In genomic region chr22:30423959-30424380, GRCh38 we compare ENCODE assay signal across 8 cellular contexts. TPM values are rescaled to one million over a fixed set of nuclear protein-coding genes. Genes with fewer than 3 reads are reported as not detected.
A peak's percentile ranks its signal among the peaks of the same experiment; 100 is the strongest.
DNase-seq lines count a peak whose midpoint lies in the region; ATAC-seq, FAIRE-seq and TF ChIP-seq lines count a peak whose summit lies in the region.

No MANE protein-coding gene starts in this region.

- peak overlapping the region; percentile 98 for H3K27ac Mint-ChIP-seq in mesothelial cell of epicardium

- H2AFZ ChIP-seq in OCI-LY1 (ENCODE audit: low read length), result no peak overlapping the region
- H2AFZ ChIP-seq in endothelial cell of umbilical vein (ENCODE audit: low read depth, low read length), result peak overlapping the region; percentile 12

- H3K27ac ChIP-seq in OCI-LY1 (ENCODE audit: low read depth, low read length, poor library complexity, severe bottlenecking) (peak overlapping the region; percentile 67), endothelial cell of umbilical vein (ENCODE audit: insufficient read depth, low read depth, low read length) (peak overlapping the region; percentile 98)

- H3K27me3 ChIP-seq in OCI-LY1 (ENCODE audit: insufficient read depth, low read length) (no peaks in the 10 kb centered on the region), endothelial cell of umbilical vein (ENCODE audit: control insufficient read depth in 2 of 2, insufficient read depth in 2 of 2, low read length in 2 of 2) (no peaks in the 10 kb centered on the region)

- DNase-seq in DMS 273 (lab: John Stamatoyannopoulos, UW; ENCODE audit: unreplicated experiment), result peak; percentile 99
- DNase-seq in HuH-7 (ENCODE audit: low spot score), result peak; percentile 96
- DNase-seq in activated T-cell treated with anti-CD3 and anti-CD28 coated beads for 1 hour (ENCODE audit: low read depth), result peak; percentile 97
- DNase-seq in endothelial cell of umbilical vein (ENCODE audit: low read depth, low spot score), result peak; percentile 100
- peak; percentile 96 to 98 for DNase-seq in mesothelial cell of epicardium (ENCODE audit: low spot score in 2 of 2, unreplicated experiment in 2 of 2)
- peak; percentile 97 to 98 for DNase-seq in stimulated activated CD8-positive, alpha-beta memory T cell treated with anti-CD3 and anti-CD28 coated beads, Interleukin-15, amount 100 ng/mL, for 48 hours (ENCODE audit: low read depth in 2 of 2)

- H3K4me2 ChIP-seq in OCI-LY1 (ENCODE audit: low read length) (peak overlapping the region; percentile 83), endothelial cell of umbilical vein (ENCODE audit: insufficient read depth, low read length) (peak overlapping the region; percentile 8)

- POLR2A ChIA-PET in endothelial cell of umbilical vein (lab: Charles Lee), result interaction anchor here (1.1 to 1.6 kb wide), 4 partner anchors 21 to 136 kb away, joined by 4 to 5 read pairs (median 4); partner anchors contain the start of gene SEC14L2

- BruUV-seq in endothelial cell of umbilical vein (replicated peaks; lab: Mats Ljungman, UMichigan), result no TSS peak

- H3K9me1 ChIP-seq in endothelial cell of umbilical vein (replicated peaks; ENCODE audit: control insufficient read depth, extremely low read depth, insufficient read depth, low read length), result no peaks in the 10 kb centered on the region

- H3K4me3 Mint-ChIP-seq in mesothelial cell of epicardium, result peak overlapping the region; percentile 88

- no peak for TF ChIP-seq CTCF in OCI-LY1 (IDR thresholded peaks at IDR 0.05; ENCODE audit: low read length)
- TF ChIP-seq CTCF in endothelial cell of umbilical vein (IDR thresholded peaks at IDR 0.05; ENCODE audit: extremely low read depth in 1 of 2, insufficient read depth in 1 of 2, low read depth in 1 of 2, low read length in 2 of 2), result no peak
- no peak for TF ChIP-seq CTCF in mesothelial cell of epicardium (IDR thresholded peaks at IDR 0.05; ENCODE audit: unreplicated experiment)

- H4K20me1 ChIP-seq in OCI-LY1 (ENCODE audit: insufficient read depth, low read length) (no peaks in the 10 kb centered on the region), endothelial cell of umbilical vein (replicated peaks; ENCODE audit: control insufficient read depth, extremely low read depth, insufficient read depth, low read length) (no peaks in the 10 kb centered on the region)

- peak; percentile 77 for ATAC-seq in GM21526 (IDR thresholded peaks at IDR 0.05; ENCODE audit: low FRiP score, unreplicated experiment)

- peaks cover 4% of the 10 kb centered on the region for H3K36me3 Mint-ChIP-seq in mesothelial cell of epicardium

- dilution Hi-C loops in endothelial cell of umbilical vein (cut with MboI; ENCODE audit: extremely low pct_ligation_motif_present, low sequenced_read_pairs), result no loop called here

- H3K36me3 ChIP-seq in OCI-LY1 (ENCODE audit: insufficient read depth, low read length) (peaks cover 31% of the 10 kb centered on the region), endothelial cell of umbilical vein (ENCODE audit: control insufficient read depth in 2 of 2, extremely low read depth in 1 of 2, insufficient read depth in 2 of 2, low read length in 2 of 2) (peaks cover 0 to 4% of the 10 kb centered on the region in 2 experiments)

- no peaks in the 10 kb centered on the region for H3K9me3 ChIP-seq in OCI-LY1 (ENCODE audit: low read length)
- H3K9me3 ChIP-seq in endothelial cell of umbilical vein (replicated peaks; ENCODE audit: control insufficient read depth, insufficient read depth, low read length), result no peaks in the 10 kb centered on the region

- H3F3A ChIP-seq in OCI-LY1 (ENCODE audit: insufficient read depth, low read length), result no peaks in the 10 kb centered on the region

- no peaks in the 10 kb centered on the region for H3K9me3 Mint-ChIP-seq in mesothelial cell of epicardium

- H3K4me1 Mint-ChIP-seq in mesothelial cell of epicardium, result peaks cover 38% of the 10 kb centered on the region

- no peaks in the 10 kb centered on the region for H3K27me3 Mint-ChIP-seq in mesothelial cell of epicardium (ENCODE audit: low read depth)

- H3K79me2 ChIP-seq in OCI-LY1 (ENCODE audit: insufficient read depth, low read length) (no peaks in the 10 kb centered on the region), endothelial cell of umbilical vein (ENCODE audit: control insufficient read depth, insufficient read depth, low read length) (peaks cover 2% of the 10 kb centered on the region)

- intact Hi-C loops in endothelial cell of umbilical vein (cut with micrococcal nuclease), result loop anchor here (10.0 kb wide), 2 partner anchors 181 to 1039 kb away; partner anchors contain the start of genes AP1B1 and TCN2

- no peaks in the 10 kb centered on the region for H3K9me2 ChIP-seq in OCI-LY1 (ENCODE audit: low read depth, low read length)

- CTCF ChIA-PET in endothelial cell of umbilical vein (lab: Charles Lee), result interaction anchor here (0.9 to 4.9 kb wide), 11 partner anchors 10 to 331 kb away, joined by 3 to 58 read pairs (median 7); partner anchors contain the start of genes RNF215 and SEC14L2

- peak overlapping the region; percentile 81 for H3K4me3 ChIP-seq in OCI-LY1 (ENCODE audit: low read depth, low read length, poor library complexity, severe bottlenecking)
- peak overlapping the region; percentile 2 to 28 (median 19) for H3K4me3 ChIP-seq in endothelial cell of umbilical vein (replicated peaks in 1 of 3; ENCODE audit: insufficient read depth in 1 of 3, low read depth in 1 of 3, low read length in 3 of 3)

- peak overlapping the region; percentile 93 for H3K9ac ChIP-seq in OCI-LY1 (ENCODE audit: low read length)
- peak overlapping the region; percentile 82 for H3K9ac ChIP-seq in endothelial cell of umbilical vein (replicated peaks; ENCODE audit: extremely low read depth, insufficient read depth, low read length)

- peak; percentile 72 for TF ChIP-seq POLR2A in endothelial cell of umbilical vein (IDR thresholded peaks at IDR 0.05; ENCODE audit: low read depth, low read length)

- H3K4me1 ChIP-seq in OCI-LY1 (ENCODE audit: insufficient read depth, low read length, severe bottlenecking), result peaks cover 43% of the 10 kb centered on the region
- H3K4me1 ChIP-seq in endothelial cell of umbilical vein (ENCODE audit: control insufficient read depth, extremely low read depth, insufficient read depth, low read length), result peaks cover 59% of the 10 kb centered on the region

- FAIRE-seq in endothelial cell of umbilical vein (lab: Jason Lieb, UNC), result peak; percentile 100

TF ChIP-seq in endothelial cell of umbilical vein, 7 proteins besides CTCF, POLR2A, EP300 and RAD21:
- TF ChIP-seq MAX (IDR thresholded peaks at IDR 0.05; ENCODE audit: insufficient read depth, insufficient read length), result peak; percentile 90
- TF ChIP-seq POLR2AphosphoS5 (IDR thresholded peaks at IDR 0.05; ENCODE audit: insufficient read depth, low read depth, low read length), result peak; percentile 91
- TF ChIP-seq FOS (IDR thresholded peaks at IDR 0.05; ENCODE audit: borderline replicate concordance, insufficient read depth, low read length), result no peak

RNA-seq across cellular contexts. Expression of gene MTFP1, which starts 1.6 kb away (rescaled TPM):
- total RNA-seq in endothelial cell of umbilical vein (30.3 and 33.9 TPM in 2 replicates), mesothelial cell of epicardium (5.9 to 8.2 TPM (median 7.3 TPM) in 3 replicates)
- polyA plus RNA-seq in endothelial cell of umbilical vein, result 41.9 and 55.4 TPM in 2 replicates
- 30.6 and 32.7 TPM in 2 replicates for polyA plus RNA-seq in endothelial cell of umbilical vein (2011; cell fraction: cytosol; rRNA removed)
- polyA plus RNA-seq in endothelial cell of umbilical vein (2011; cell fraction: nucleus; rRNA removed), result 20.6 and 21.5 TPM in 2 replicates
- 19.4 and 24.2 TPM in 2 replicates for polyA plus RNA-seq in endothelial cell of umbilical vein (2012)
- polyA minus RNA-seq in endothelial cell of umbilical vein, result 10.8 and 20.8 TPM in 2 replicates
- polyA minus RNA-seq in endothelial cell of umbilical vein (2011; cell fraction: cytosol; rRNA and poly(A)+ RNA removed), result 35.0 TPM
- 18.0 and 18.9 TPM in 2 replicates for polyA minus RNA-seq in endothelial cell of umbilical vein (2011; cell fraction: nucleus; rRNA and poly(A)+ RNA removed)

RNA-seq across cellular contexts. Expression of gene SEC14L2, which starts 27.2 kb away (rescaled TPM):
- 22.7 and 28.8 TPM in 2 replicates for total RNA-seq in endothelial cell of umbilical vein
- polyA plus RNA-seq in endothelial cell of umbilical vein, result 22.5 and 24.0 TPM in 2 replicates
- 32.7 and 34.4 TPM in 2 replicates for polyA plus RNA-seq in endothelial cell of umbilical vein (2011; cell fraction: cytosol; rRNA removed)
- 45.3 and 46.8 TPM in 2 replicates for polyA plus RNA-seq in endothelial cell of umbilical vein (2011; cell fraction: nucleus; rRNA removed)
- polyA plus RNA-seq in endothelial cell of umbilical vein (2012), result 22.1 and 26.8 TPM in 2 replicates
- 38.3 and 59.6 TPM in 2 replicates for polyA minus RNA-seq in endothelial cell of umbilical vein
- polyA minus RNA-seq in endothelial cell of umbilical vein (2011; cell fraction: cytosol; rRNA and poly(A)+ RNA removed), result 2.0 TPM
- 25.6 and 26.1 TPM in 2 replicates for polyA minus RNA-seq in endothelial cell of umbilical vein (2011; cell fraction: nucleus; rRNA and poly(A)+ RNA removed)
- 4.3 to 6.5 TPM (median 5.4 TPM) in 3 replicates for total RNA-seq in mesothelial cell of epicardium

RNA-seq across cellular contexts. Expression of gene RNF215, which starts 36.8 kb away (rescaled TPM):
- total RNA-seq in endothelial cell of umbilical vein (24.4 and 26.9 TPM in 2 replicates), mesothelial cell of epicardium (39.2 to 41.9 TPM (median 39.4 TPM) in 3 replicates)
- polyA plus RNA-seq in endothelial cell of umbilical vein, result 16.7 and 21.7 TPM in 2 replicates
- polyA plus RNA-seq in endothelial cell of umbilical vein (2011; cell fraction: cytosol; rRNA removed), result 7.9 and 11.9 TPM in 2 replicates
- 54.6 and 61.2 TPM in 2 replicates for polyA plus RNA-seq in endothelial cell of umbilical vein (2011; cell fraction: nucleus; rRNA removed)
- polyA plus RNA-seq in endothelial cell of umbilical vein (2012), result 14.1 and 23.1 TPM in 2 replicates
- 16.5 and 20.9 TPM in 2 replicates for polyA minus RNA-seq in endothelial cell of umbilical vein
- polyA minus RNA-seq in endothelial cell of umbilical vein (2011; cell fraction: cytosol; rRNA and poly(A)+ RNA removed), result 3.4 TPM
- 14.1 and 18.8 TPM in 2 replicates for polyA minus RNA-seq in endothelial cell of umbilical vein (2011; cell fraction: nucleus; rRNA and poly(A)+ RNA removed)

RNA-seq across cellular contexts. Expression of gene SEC14L3, which starts 47.8 kb away (rescaled TPM):
- total RNA-seq in endothelial cell of umbilical vein (not detected in 2 replicates), mesothelial cell of epicardium (not detected in 3 replicates)
- not detected in 2 replicates for polyA plus RNA-seq in endothelial cell of umbilical vein
- polyA plus RNA-seq in endothelial cell of umbilical vein (2011; cell fraction: cytosol; rRNA removed), result not detected in 2 replicates
- polyA plus RNA-seq in endothelial cell of umbilical vein (2011; cell fraction: nucleus; rRNA removed), result not detected in 2 replicates
- polyA plus RNA-seq in endothelial cell of umbilical vein (2012), result not detected in 2 replicates
- polyA minus RNA-seq in endothelial cell of umbilical vein, result not detected in 2 replicates
- polyA minus RNA-seq in endothelial cell of umbilical vein (2011; cell fraction: cytosol; rRNA and poly(A)+ RNA removed), result not detected
- polyA minus RNA-seq in endothelial cell of umbilical vein (2011; cell fraction: nucleus; rRNA and poly(A)+ RNA removed), result not detected in 2 replicates

Comparison
In these comparisons a context has a peak if more than half of its experiments do, and no peak if none do; other contexts are left out.
1. Peak in every context shown above with its lines: DNase-seq, ATAC-seq, H3K4me3 ChIP-seq and H3K27ac ChIP-seq.